In the genomic region with DNA sequence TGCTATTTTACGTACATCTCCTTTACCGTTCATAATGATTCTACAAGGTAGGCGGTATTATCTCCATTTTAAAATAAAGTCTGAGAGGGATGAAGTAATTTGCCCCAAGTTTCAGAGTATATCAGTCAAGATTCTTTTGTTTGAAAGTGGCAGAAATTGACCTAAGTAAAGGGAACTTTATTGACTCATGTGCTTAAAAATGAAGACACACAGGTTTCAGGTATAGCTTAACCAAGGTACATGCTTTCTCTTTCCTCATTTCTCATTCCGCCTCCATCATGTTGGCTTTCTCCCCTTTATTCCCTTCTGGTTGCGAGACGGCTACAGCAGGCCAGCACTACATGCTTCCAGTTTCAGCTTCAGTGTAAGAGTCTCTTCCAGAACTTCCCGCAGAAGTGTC, we compare ENCODE assay signal across 16 cellular contexts.
DNase-seq lines count a peak whose midpoint lies in the region; ATAC-seq, FAIRE-seq and TF ChIP-seq lines count a peak whose summit lies in the region.
"Had no signal": no experiment of that assay in that cellular context is flagged by ENCODE, and none has a peak within 500 bp of the region (broad histone marks: within the 10 kb centered on the region; RNA-seq: fewer than 3 reads in every experiment).

No MANE protein-coding gene starts in this region.

- peak overlapping the region; percentile 6 for H3K27ac Mint-ChIP-seq in Caco-2 (ENCODE audit: unreplicated experiment)
- H3K27ac Mint-ChIP-seq in activated CD8-positive, alpha-beta memory T cell treated with anti-CD3 and anti-CD28 coated beads, Interleukin-2, amount 10 ng/mL, durations not matched to agents 7 days and 5 days, result no peak overlapping the region
- H3K27ac Mint-ChIP-seq: CD14-positive monocyte; CD4-positive, alpha-beta memory T cell had no signal

- H3K9me3 ChIP-seq in Caco-2, result no peaks in the 10 kb centered on the region
- H3K9me3 ChIP-seq in heart right ventricle, result no peaks in the 10 kb centered on the region
- H3K9me3 ChIP-seq: BLaER1 had no signal

- TF ChIP-seq CTCF in Caco-2 (IDR thresholded peaks at IDR 0.05; ENCODE audit: insufficient read depth in 1 of 2, low read depth in 1 of 2, low read length in 1 of 2, severe bottlenecking in 1 of 2, unreplicated experiment in 1 of 2) (no peak), epithelial cell of esophagus (IDR thresholded peaks at IDR 0.05; ENCODE audit: insufficient read depth, low read depth, low read length, missing control alignments) (no peak), retinal pigment epithelial cell (conservative IDR thresholded peaks at IDR 0.05; ENCODE audit: low read depth, low read length) (no peak), heart right ventricle (IDR thresholded peaks at IDR 0.05) (no peak)

- BruUV-seq in Caco-2 (replicated peaks; lab: Mats Ljungman, UMichigan), result no TSS peak

- H3K4me1 ChIP-seq in Caco-2 (peaks cover 11% of the 10 kb centered on the region), heart right ventricle (peaks cover 0 to 10% (median under 1%) of the 10 kb centered on the region in 9 donors)
- H3K4me1 ChIP-seq: BLaER1 had no signal

- H3K36me3 ChIP-seq in Caco-2 (ENCODE audit: control insufficient read depth, insufficient read depth, low read length) (no peaks in the 10 kb centered on the region), heart right ventricle (peaks cover 0 to 74% (median 5%) of the 10 kb centered on the region in 9 donors)
- H3K36me3 ChIP-seq: BLaER1 had no signal

- DNase-seq in Caco-2 (no peak), HTR-8/SVneo (ENCODE audit: insufficient read length, low spot score) (no peak), epithelial cell of esophagus (ENCODE audit: low read depth) (peak; percentile 15), retinal pigment epithelial cell (ENCODE audit: low read depth) (no peak), heart right ventricle (no peak), GOT3 (lab: John Stamatoyannopoulos, UW) (no peak)
- no peak for DNase-seq in activated CD8-positive, alpha-beta memory T cell treated with anti-CD3 and anti-CD28 coated beads, Interleukin-2, amount 10 ng/mL, durations not matched to agents 7 days and 5 days
- DNase-seq: 8988T; Calu3; CD4-positive, alpha-beta memory T cell; DMS79 treated with DMSO at 0.1 percent for 48 hours; GF-D8; HCEC 1CT had no signal

- no peak for ATAC-seq in activated CD8-positive, alpha-beta memory T cell treated with anti-CD3 and anti-CD28 coated beads, Interleukin-2, amount 10 ng/mL, durations not matched to agents 7 days and 5 days
- ATAC-seq in heart right ventricle, result no peak
- ATAC-seq: HepG2 had no signal

- peaks cover 17% of the 10 kb centered on the region for H3K9me3 Mint-ChIP-seq in Caco-2 (ENCODE audit: unreplicated experiment)
- H3K9me3 Mint-ChIP-seq in activated CD8-positive, alpha-beta memory T cell treated with anti-CD3 and anti-CD28 coated beads, Interleukin-2, amount 10 ng/mL, durations not matched to agents 7 days and 5 days (ENCODE audit: low read depth), result no peaks in the 10 kb centered on the region
- H3K9me3 Mint-ChIP-seq: CD14-positive monocyte; CD4-positive, alpha-beta memory T cell had no signal

- intact Hi-C loops in Caco-2 (cut with micrococcal nuclease; ENCODE audit: unreplicated experiment), result loop anchor here (10.0 kb wide), 1 partner anchor 370 kb away; no protein-coding TSS in a partner anchor
- intact Hi-C loops in heart right ventricle (cut with DNase I), result loop anchor here in 1 of 10 donors (10.0 kb wide), 1 partner anchor 160 kb away; no protein-coding TSS in a partner anchor

- WGBS in heart right ventricle, 2 donors, result 88 to 97% methylated on average over 7 of the region's 7 CpGs

- peak overlapping the region; percentile 1 for H3K4me3 Mint-ChIP-seq in Caco-2 (ENCODE audit: unreplicated experiment)
- H3K4me3 Mint-ChIP-seq in activated CD8-positive, alpha-beta memory T cell treated with anti-CD3 and anti-CD28 coated beads, Interleukin-2, amount 10 ng/mL, durations not matched to agents 7 days and 5 days, result no peak overlapping the region
- H3K4me3 Mint-ChIP-seq: CD14-positive monocyte; CD4-positive, alpha-beta memory T cell had no signal

- peaks cover 17% of the 10 kb centered on the region for H3K36me3 Mint-ChIP-seq in Caco-2 (ENCODE audit: insufficient read depth, unreplicated experiment)
- no peaks in the 10 kb centered on the region for H3K36me3 Mint-ChIP-seq in activated CD8-positive, alpha-beta memory T cell treated with anti-CD3 and anti-CD28 coated beads, Interleukin-2, amount 10 ng/mL, durations not matched to agents 7 days and 5 days
- H3K36me3 Mint-ChIP-seq: CD14-positive monocyte; CD4-positive, alpha-beta memory T cell had no signal

- H3K27ac ChIP-seq in heart right ventricle, result no peak overlapping the region
- H3K27ac ChIP-seq: BLaER1 had no signal

- POLR2A ChIA-PET in Caco-2 (lab: Charles Lee), result no interaction called here

- no peaks in the 10 kb centered on the region for H3K27me3 ChIP-seq in Caco-2 (replicated peaks; ENCODE audit: control insufficient read depth, insufficient read depth, low read length)
- H3K27me3 ChIP-seq in heart right ventricle, result no peaks in the 10 kb centered on the region
- H3K27me3 ChIP-seq: BLaER1 had no signal

- H3K4me3 ChIP-seq in Caco-2 (ENCODE audit: low read depth, low read length) (no peak overlapping the region), epithelial cell of esophagus (ENCODE audit: low read length) (no peak overlapping the region), retinal pigment epithelial cell (ENCODE audit: low read length) (peak overlapping the region; percentile 46), heart right ventricle (no peak overlapping the region)
- H3K4me3 ChIP-seq: BLaER1 had no signal

- CTCF ChIA-PET in Caco-2 (lab: Charles Lee), result interaction anchor here (0.7 to 1.0 kb wide), 2 partner anchors 159 to 291 kb away, joined by 3 read pairs; no protein-coding TSS in a partner anchor
- CTCF ChIA-PET in activated CD8-positive, alpha-beta memory T cell treated with anti-CD3 and anti-CD28 coated beads, Interleukin-2, amount 10 ng/mL, durations not matched to agents 7 days and 5 days (lab: Charles Lee), result interaction anchor here (1.0 kb wide), 1 partner anchor 35 kb away, joined by 3 read pairs; no protein-coding TSS in a partner anchor

- H3K27me3 Mint-ChIP-seq in Caco-2 (ENCODE audit: insufficient read depth, unreplicated experiment), result no peaks in the 10 kb centered on the region
- peaks cover 27% of the 10 kb centered on the region for H3K27me3 Mint-ChIP-seq in activated CD8-positive, alpha-beta memory T cell treated with anti-CD3 and anti-CD28 coated beads, Interleukin-2, amount 10 ng/mL, durations not matched to agents 7 days and 5 days

- H3K4me1 Mint-ChIP-seq in Caco-2 (ENCODE audit: low read depth, unreplicated experiment), result peaks cover 23% of the 10 kb centered on the region
- peaks cover 9% of the 10 kb centered on the region for H3K4me1 Mint-ChIP-seq in activated CD8-positive, alpha-beta memory T cell treated with anti-CD3 and anti-CD28 coated beads, Interleukin-2, amount 10 ng/mL, durations not matched to agents 7 days and 5 days
- H3K4me1 Mint-ChIP-seq: CD14-positive monocyte had no signal

- FAIRE-seq in HTR-8/SVneo (lab: Jason Lieb, UNC), result peak; percentile 23
- FAIRE-seq: HepG2 had no signal
